In genomic region chr17:8619294-8619693, GRCh38 we compare ENCODE assay signal across 13 cellular contexts. TPM values are rescaled to one million over a fixed set of nuclear protein-coding genes. Genes with fewer than 3 reads are reported as not detected.
DNase-seq lines count a peak whose midpoint lies in the region; ATAC-seq and TF ChIP-seq lines count a peak whose summit lies in the region.
"Had no signal": no experiment of that assay in that cellular context is flagged by ENCODE, and none has a peak within 500 bp of the region (broad histone marks: within the 10 kb centered on the region; RNA-seq: fewer than 3 reads in every experiment).

No MANE protein-coding gene starts in this region.

- H3K36me3 ChIP-seq in right atrium auricular region (peaks cover 8% of the 10 kb centered on the region), thoracic aorta (peaks cover 18% of the 10 kb centered on the region), GM23248 (ENCODE audit: low read depth) (0 out of 2 replicates have a peak, but pooled peaks cover 7% of the 10 kb centered on the region)

- no peak overlapping the region for H3K4me2 ChIP-seq in GM23248 (ENCODE audit: unreplicated experiment)

- H3K4me1 ChIP-seq in right atrium auricular region (peaks cover 0 to 27% of the 10 kb centered on the region in 2 donors), right cardiac atrium (ENCODE audit: control insufficient read depth, insufficient read depth, low read length) (peaks cover 3% of the 10 kb centered on the region), thoracic aorta (ENCODE audit: control insufficient read depth in 1 of 2, low read depth in 2 of 2) (peaks cover 24 to 92% of the 10 kb centered on the region in 2 donors), GM23248 (ENCODE audit: insufficient read depth) (peaks cover 15% of the 10 kb centered on the region)

- DNase-seq in right atrium auricular region (ENCODE audit: low spot score), result no peak
- no peak for DNase-seq in right cardiac atrium
- no peak for DNase-seq in coronary artery (ENCODE audit: low spot score)
- no peak for DNase-seq in thoracic aorta (ENCODE audit: low spot score)
- DNase-seq in GM23248, result no peak
- no peak for DNase-seq in SKM-1 (lab: John Stamatoyannopoulos, UW; ENCODE audit: unreplicated experiment)
- DNase-seq in ureter (ENCODE audit: low spot score), result no peak
- DNase-seq: CD8-positive, alpha-beta T cell; COR-L47; DND-41; GDM1; HCEC 1CT had no signal

- intact Hi-C loops in right cardiac atrium (cut with DNase I), result no loop called here

- H4K20me1 ChIP-seq in GM23248 (ENCODE audit: insufficient read depth), result no peaks in the 10 kb centered on the region

- H3K4me3 ChIP-seq in right atrium auricular region (no peak overlapping the region), right cardiac atrium (ENCODE audit: low read length) (no peak overlapping the region), coronary artery (peak overlapping the region; percentile 53), thoracic aorta (peak overlapping the region; percentile 93), GM23248 (no peak overlapping the region)

- in situ Hi-C loops in GM23248 (cut with MboI), result no loop called here

- TF ChIP-seq CTCF in right atrium auricular region (IDR thresholded peaks at IDR 0.05) (no peak), coronary artery (IDR thresholded peaks at IDR 0.05) (no peak), thoracic aorta (IDR thresholded peaks at IDR 0.05) (no peak)

- H3K27ac ChIP-seq in right atrium auricular region, result peak overlapping the region; percentile 3 to 15
- H3K27ac ChIP-seq in right cardiac atrium (ENCODE audit: low read length), result no peak overlapping the region
- peak overlapping the region; percentile 79 to 80 for H3K27ac ChIP-seq in coronary artery
- H3K27ac ChIP-seq in thoracic aorta, result peak overlapping the region; percentile 75 to 76
- H3K27ac ChIP-seq in GM23248, result no peak overlapping the region
- H3K27ac ChIP-seq: 22Rv1 had no signal

- no peak overlapping the region for H2AFZ ChIP-seq in GM23248

- H3K9ac ChIP-seq in GM23248, result no peak overlapping the region

- no peaks in the 10 kb centered on the region for H3K9me3 ChIP-seq in right atrium auricular region
- no peaks in the 10 kb centered on the region for H3K9me3 ChIP-seq in right cardiac atrium (ENCODE audit: control insufficient read depth, low read length)
- H3K9me3 ChIP-seq in thoracic aorta, result no peaks in the 10 kb centered on the region
- H3K9me3 ChIP-seq in GM23248 (ENCODE audit: low read depth), result no peaks in the 10 kb centered on the region

- H3K27me3 ChIP-seq in right atrium auricular region (no peaks in the 10 kb centered on the region), right cardiac atrium (ENCODE audit: control insufficient read depth, insufficient read depth) (no peaks in the 10 kb centered on the region), thoracic aorta (replicated peaks; ENCODE audit: insufficient read depth) (no peaks in the 10 kb centered on the region), GM23248 (replicated peaks; ENCODE audit: insufficient read depth) (no peaks in the 10 kb centered on the region)

- no peak for ATAC-seq in right cardiac atrium
- no peak for ATAC-seq in thoracic aorta (ENCODE audit: insufficient number of reproducible peaks, low FRiP score, low read depth)
- ATAC-seq: CD8-positive, alpha-beta T cell had no signal

- H3K79me2 ChIP-seq in GM23248 (ENCODE audit: insufficient read depth), result peaks cover 94% of the 10 kb centered on the region

- peaks cover 6% of the 10 kb centered on the region; the same call in 1 of the 2 replicates for H3F3A ChIP-seq in GM23248 (ENCODE audit: insufficient read depth)

- H3K9me2 ChIP-seq in GM23248 (ENCODE audit: insufficient read depth), result no peaks in the 10 kb centered on the region

- 57% methylated on average over 6 of the region's 6 CpGs for WGBS in right cardiac atrium
- 96 to 97% methylated on average over 6 of the region's 6 CpGs for WGBS in GM23248 (ENCODE audit: low coverage in 1 of 2, low lambda C conversion rate in 2 of 2, missing lambda C conversion rate in 2 of 2), 2 experiments

RNA-seq across cellular contexts. Expression of gene MYH10, which starts 11.2 kb away (rescaled TPM):
- total RNA-seq in right atrium auricular region, result 10 to 100 TPM; 48.9 to 49.1 TPM
- 10 to 100 TPM; 55.4 to 75.2 (median 59.0) TPM for total RNA-seq in right cardiac atrium
- 21.8 TPM for polyA plus RNA-seq in right cardiac atrium
- total RNA-seq in thoracic aorta, result 1,000 to 10,000 TPM; 1,436 to 1,719 TPM
- total RNA-seq in GM23248 (2014; rRNA removed; shearing (Covaris generic)), result 39.2 and 46.8 TPM in 2 replicates
- 69.5 and 76.8 TPM in 2 replicates for polyA plus RNA-seq in GM23248 (2016; fragmentation: Nextera tagmentation; extraction: Ambion mirVana)
- 30.8 TPM for total RNA-seq in ureter

Comparison
In these comparisons a context has a peak if more than half of its experiments do, and no peak if none do; other contexts are left out.
1. H3K27ac ChIP-seq: peak in right atrium auricular region (2 of 2), coronary artery (2 of 2) and thoracic aorta (2 of 2); none in right cardiac atrium (single experiment) and GM23248 (single experiment).
2. H3K4me3 ChIP-seq: peak in coronary artery (single experiment) and thoracic aorta (single experiment); none in right atrium auricular region (0 of 2), right cardiac atrium (single experiment) and GM23248 (single experiment).
3. RNA of gene MYH10, which starts 11.2 kb away (total RNA-seq): 1,436 to 1,719 TPM in thoracic aorta; 55.4 to 75.2 TPM in right cardiac atrium, 48.9 to 49.1 TPM in right atrium auricular region, 39.2 to 46.8 TPM in GM23248 and 30.8 TPM in ureter (single experiment); every median in the first group is over 10 times any median in the second.